Comparison of ENCODE assay signal across 13 cellular contexts in genomic region chr21:45769896-45770295, GRCh38.
"Had no signal": no experiment of that assay in that cellular context is flagged by ENCODE, and none has a peak within 500 bp of the region (broad histone marks: within the 10 kb centered on the region; RNA-seq: fewer than 3 reads in every experiment).

No MANE protein-coding gene starts in this region.

- H3K9me3 ChIP-seq: suprapubic skin, upper lobe of left lung had no signal

- ATAC-seq: activated CD8-positive, alpha-beta memory T cell treated with anti-CD3 and anti-CD28 coated beads, Interleukin-2, amount 10 ng/mL, durations not matched to agents 7 days and 5 days; foreskin keratinocyte had no signal

- H3K9me3 Mint-ChIP-seq: T-cell had no signal

- H3K27me3 Mint-ChIP-seq: T-cell had no signal

- H3K4me1 Mint-ChIP-seq: naive B cell had no signal

- H3K27ac ChIP-seq: foreskin keratinocyte, left ventricle myocardium inferior, suprapubic skin, upper lobe of left lung, WERI-Rb-1 had no signal

- H3K4me3 Mint-ChIP-seq: activated CD8-positive, alpha-beta memory T cell treated with anti-CD3 and anti-CD28 coated beads, Interleukin-2, amount 10 ng/mL, durations not matched to agents 7 days and 5 days; brain; naive B cell had no signal

- H3K27ac Mint-ChIP-seq: activated CD8-positive, alpha-beta memory T cell treated with anti-CD3 and anti-CD28 coated beads, Interleukin-2, amount 10 ng/mL, durations not matched to agents 7 days and 5 days; naive B cell had no signal

- H3K27me3 ChIP-seq: foreskin keratinocyte, suprapubic skin, upper lobe of left lung had no signal

- H3K36me3 ChIP-seq: left ventricle myocardium inferior, suprapubic skin, upper lobe of left lung, WERI-Rb-1 had no signal

- H3K4me3 ChIP-seq: left ventricle myocardium inferior, suprapubic skin, upper lobe of left lung had no signal

- H3K4me1 ChIP-seq: foreskin keratinocyte, left ventricle myocardium inferior, suprapubic skin, upper lobe of left lung had no signal

- DNase-seq: activated CD8-positive, alpha-beta memory T cell treated with anti-CD3 and anti-CD28 coated beads, Interleukin-2, amount 10 ng/mL, durations not matched to agents 7 days and 5 days; effector memory CD4-positive, alpha-beta T cell; foreskin keratinocyte; glutamatergic neuron; left ventricle myocardium inferior; naive B cell; Right ventricle myocardium superior; SK-N-SH; upper lobe of left lung; WERI-Rb-1 had no signal

- H3K36me3 Mint-ChIP-seq: activated CD8-positive, alpha-beta memory T cell treated with anti-CD3 and anti-CD28 coated beads, Interleukin-2, amount 10 ng/mL, durations not matched to agents 7 days and 5 days; naive B cell; T-cell had no signal
